ENCODE assay signal across 36 cellular contexts in genomic region chr12:52787324-52787996, GRCh38. TPM values are rescaled to one million over a fixed set of nuclear protein-coding genes. Genes with fewer than 3 reads are reported as not detected.
"Had no signal": no experiment of that assay in that cellular context is flagged by ENCODE, and none has a peak within 500 bp of the region (broad histone marks: within the 10 kb centered on the region; RNA-seq: fewer than 3 reads in every experiment).

No MANE protein-coding gene starts in this region.

- H3K4me3 ChIP-seq: cardiac muscle cell, K562, Peyer's patch had no signal

- H3K27me3 ChIP-seq: Peyer's patch had no signal

- ATAC-seq: activated T-cell treated with anti-CD3 and anti-CD28 coated beads, Interleukin-2, amount 50 U/mL, for 4 hours; K562; PC-3; Right ventricle myocardium inferior had no signal

- H3K27ac ChIP-seq: cardiac muscle cell, Peyer's patch, RWPE1, VCaP had no signal

- DNase-seq: activated B cell treated with CpG ODN at 0.5 μM for 24 hours; activated CD4-positive, alpha-beta memory T cell treated with anti-CD3 and anti-CD28 coated beads for 36 hours; activated CD4-positive, alpha-beta T cell treated with anti-CD3 and anti-CD28 coated beads for 4 hours; activated CD4-positive, alpha-beta T cell treated with anti-CD3 and anti-CD28 coated beads, Interleukin-2, amount 50 U/mL, for 1 hour; activated CD4-positive, CD25-positive, alpha-beta regulatory T cell treated with anti-CD3 and anti-CD28 coated beads, Interleukin-2, amount 50 U/mL, for 72 hours; activated CD8-positive, alpha-beta memory T cell treated with anti-CD3 and anti-CD28 coated beads, Interleukin-2, amount 50 U/mL, for 4 hours; activated naive CD4-positive, alpha-beta T cell; activated naive CD4-positive, alpha-beta T cell treated with anti-CD3 and anti-CD28 coated beads, Interleukin-2, amount 50 U/mL, for 16 hours; activated naive CD8-positive, alpha-beta T cell treated with anti-CD3 and anti-CD28 coated beads for 36 hours; activated T-cell treated with anti-CD3 and anti-CD28 coated beads for 4 hours; activated T-cell treated with anti-CD3 and anti-CD28 coated beads, Interleukin-2, amount 50 U/mL, for 4 hours; amniotic stem cell; aorta; NCI-H1092 treated with DMSO at 0.1 percent for 48 hours; NCI-H146; NCI-H187; NCI-H2029 treated with DMSO at 0.1 percent for 48 hours; NCI-H2107; NCI-H2171; NCI-H510A; NCI-H526; NK-92 treated with Interleukin-12 subunit alpha and Interleukin-12 subunit beta, amount 100 ng/mL, for 24 hours; PC-3; Peyer's patch; SIG-M5; SW 1271; T-helper 1 cell; T-helper 2 cell; T-helper 9 cell had no signal

- H3K9me3 ChIP-seq: Peyer's patch had no signal

- H3K36me3 ChIP-seq: cardiac muscle cell, Peyer's patch had no signal

RNA-seq across cellular contexts. Expression of gene KRT3, which starts 8.5 kb away (rescaled TPM):
- total RNA-seq: activated B cell treated with CpG ODN at 0.5 μM for 24 hours; activated CD4-positive, alpha-beta memory T cell treated with anti-CD3 and anti-CD28 coated beads for 36 hours; activated naive CD8-positive, alpha-beta T cell treated with anti-CD3 and anti-CD28 coated beads for 36 hours; activated T-cell treated with anti-CD3 and anti-CD28 coated beads, Interleukin-2, amount 50 U/mL, for 4 hours; aorta; cardiac muscle cell; K562; M059J; Peyer's patch; Right ventricle myocardium inferior had no signal
- polyA plus RNA-seq: aorta, cardiac muscle cell, K562 had no signal

RNA-seq across cellular contexts. Expression of gene KRT76, which starts 10.3 kb away (rescaled TPM):
- total RNA-seq: activated B cell treated with CpG ODN at 0.5 μM for 24 hours; activated CD4-positive, alpha-beta memory T cell treated with anti-CD3 and anti-CD28 coated beads for 36 hours; activated naive CD8-positive, alpha-beta T cell treated with anti-CD3 and anti-CD28 coated beads for 36 hours; activated T-cell treated with anti-CD3 and anti-CD28 coated beads, Interleukin-2, amount 50 U/mL, for 4 hours; activated T-helper 1 cell treated with anti-CD3 and anti-CD28 coated beads, Interleukin-12 subunit alpha, Interleukin-12 subunit beta, Interleukin-2, Interleukin-4 antibody, amounts not matched to agents 30 ng/mL and 10 ng/mL and 1 ng/mL, durations not matched to agents 14 hours and 24 hours and 36 hours; aorta; cardiac muscle cell; K562; M059J; PC-3; Peyer's patch; Right ventricle myocardium inferior had no signal
- polyA plus RNA-seq: aorta, cardiac muscle cell, K562 had no signal

RNA-seq across cellular contexts. Expression of gene KRT4, which starts 26.5 kb away (rescaled TPM):
- total RNA-seq: activated B cell treated with CpG ODN at 0.5 μM for 24 hours; activated CD4-positive, alpha-beta memory T cell treated with anti-CD3 and anti-CD28 coated beads for 36 hours; activated T-cell treated with anti-CD3 and anti-CD28 coated beads, Interleukin-2, amount 50 U/mL, for 4 hours; activated T-helper 1 cell treated with anti-CD3 and anti-CD28 coated beads, Interleukin-12 subunit alpha, Interleukin-12 subunit beta, Interleukin-2, Interleukin-4 antibody, amounts not matched to agents 30 ng/mL and 10 ng/mL and 1 ng/mL, durations not matched to agents 14 hours and 24 hours and 36 hours; aorta; cardiac muscle cell; K562; M059J; Peyer's patch; Right ventricle myocardium inferior had no signal
- polyA plus RNA-seq: cardiac muscle cell, K562 had no signal

RNA-seq across cellular contexts. Expression of gene KRT79, which starts 46.7 kb away (rescaled TPM):
- total RNA-seq: activated B cell treated with CpG ODN at 0.5 μM for 24 hours; activated CD4-positive, alpha-beta memory T cell treated with anti-CD3 and anti-CD28 coated beads for 36 hours; activated T-helper 1 cell treated with anti-CD3 and anti-CD28 coated beads, Interleukin-12 subunit alpha, Interleukin-12 subunit beta, Interleukin-2, Interleukin-4 antibody, amounts not matched to agents 30 ng/mL and 10 ng/mL and 1 ng/mL, durations not matched to agents 14 hours and 24 hours and 36 hours; aorta; cardiac muscle cell; M059J; PC-3; Peyer's patch; Right ventricle myocardium inferior had no signal
- polyA plus RNA-seq: aorta, cardiac muscle cell had no signal
